In genomic region chr1:212973426-212973825, GRCh38 we compare ENCODE assay signal across 25 cellular contexts. TPM values are rescaled to one million over a fixed set of nuclear protein-coding genes. Genes with fewer than 3 reads are reported as not detected.
"Had no signal": no experiment of that assay in that cellular context is flagged by ENCODE, and none has a peak within 500 bp of the region (broad histone marks: within the 10 kb centered on the region; RNA-seq: fewer than 3 reads in every experiment).

No MANE protein-coding gene starts in this region.

- H3K4me1 ChIP-seq: right lobe of liver, testis, tibial artery had no signal

- H3K4me2 ChIP-seq: neural progenitor cell, smooth muscle cell had no signal

- H3K27me3 ChIP-seq: neural progenitor cell, right lobe of liver, testis, tibial artery had no signal

- H3K36me3 ChIP-seq: neural progenitor cell, right lobe of liver had no signal

- H2AFZ ChIP-seq: neural progenitor cell, parathyroid adenoma had no signal

- FAIRE-seq: frontal cortex, keratinocyte had no signal

- DNase-seq: effector CD4-positive, alpha-beta T cell; hypothalamus; immature natural killer cell; mucosa of descending colon; naive thymus-derived CD4-positive, alpha-beta T cell; stimulated activated CD4-positive, alpha-beta T cell treated with anti-CD3 and anti-CD28 coated beads, Interleukin-12 subunit alpha, Interleukin-12 subunit beta, amount 100 ng/mL, for 4 hours; stimulated activated CD4-positive, alpha-beta T cell treated with anti-CD3 and anti-CD28 coated beads, Interleukin-1b, Interleukin-23, amount 100 ng/mL, for 48 hours; stimulated activated CD4-positive, alpha-beta T cell treated with anti-CD3 and anti-CD28 coated beads, Interleukin-4, amount 100 ng/mL, for 1 hour; stimulated activated CD8-positive, alpha-beta memory T cell treated with anti-CD3 and anti-CD28 coated beads, Interleukin-4, amount 100 ng/mL, for 48 hours; stimulated activated naive CD4-positive, alpha-beta T cell treated with Interleukin-2 at 50 U/mL for 16 hours; substantia nigra; testis; tibial artery had no signal

- H3K27ac Mint-ChIP-seq: immature natural killer cell; memory B cell; naive thymus-derived CD4-positive, alpha-beta T cell; neural progenitor cell; progenitor cell of endocrine pancreas; type B pancreatic cell had no signal

- H3K9me3 Mint-ChIP-seq: immature natural killer cell; memory B cell; naive thymus-derived CD4-positive, alpha-beta T cell; nephron; neural progenitor cell; type B pancreatic cell had no signal

- H3K27ac ChIP-seq: dorsolateral prefrontal cortex, neural progenitor cell, parathyroid adenoma, right lobe of liver, testis, tibial artery had no signal

- H3K4me1 Mint-ChIP-seq: immature natural killer cell had no signal

- ATAC-seq: mucosa of descending colon; naive thymus-derived CD4-positive, alpha-beta T cell; right lobe of liver had no signal

- H3K36me3 Mint-ChIP-seq: immature natural killer cell; memory B cell; naive thymus-derived CD4-positive, alpha-beta T cell had no signal

- H3K27me3 Mint-ChIP-seq: progenitor cell of endocrine pancreas, type B pancreatic cell had no signal

- H3K4me3 Mint-ChIP-seq: immature natural killer cell; memory B cell; naive thymus-derived CD4-positive, alpha-beta T cell; nephron; neural progenitor cell; type B pancreatic cell had no signal

- H3K4me3 ChIP-seq: dorsolateral prefrontal cortex, lung, mucosa of descending colon, neural progenitor cell, right lobe of liver, smooth muscle cell, testis, tibial artery had no signal

- H3K79me2 ChIP-seq: parathyroid adenoma had no signal

RNA-seq across cellular contexts. Expression of gene VASH2, which starts 23.1 kb away (rescaled TPM):
- polyA plus RNA-seq: naive thymus-derived CD4-positive, alpha-beta T cell had no signal
